Comparison of ENCODE assay signal across 1 cellular context in genomic region chr17:82012482-82013295, GRCh38.
TF ChIP-seq lines count a peak whose summit lies in the region.

No MANE protein-coding gene starts in this region.

TF ChIP-seq in HepG2, 621 proteins besides CTCF, POLR2A, EP300 and RAD21 (continued from another document and continues in another):
- TF ChIP-seq ZNF512 (CRISPR knock-in tag; IDR thresholded peaks at IDR 0.05) (no peak), ZNF354B (CRISPR knock-in tag; IDR thresholded peaks at IDR 0.05) (no peak), NFKB2 (CRISPR knock-in tag; IDR thresholded peaks at IDR 0.05; ENCODE audit: borderline replicate concordance) (no peak), KLF11 (CRISPR knock-in tag; IDR thresholded peaks at IDR 0.05) (no peak), FOXK1 (CRISPR knock-in tag; IDR thresholded peaks at IDR 0.05; ENCODE audit: borderline replicate concordance, low read depth) (no peak), ZNF687 (CRISPR knock-in tag; IDR thresholded peaks at IDR 0.05) (peak; percentile 39; the same call in 1 of the 2 replicates), MIER3 (CRISPR knock-in tag; IDR thresholded peaks at IDR 0.05; ENCODE audit: borderline replicate concordance) (no peak), ATF1 (CRISPR knock-in tag; IDR thresholded peaks at IDR 0.05) (no peak), BCLAF1 (IDR thresholded peaks at IDR 0.05) (no peak), ZBTB7B (CRISPR knock-in tag; IDR thresholded peaks at IDR 0.05) (0 out of 2 replicates have a peak, but pooled peaks have one; percentile 7), ZNF20 (CRISPR knock-in tag; IDR thresholded peaks at IDR 0.05) (no peak), EZH2 (conservative IDR thresholded peaks at IDR 0.05; ENCODE audit: low read depth, low read length) (no peak), NR3C1 (CRISPR knock-in tag; IDR thresholded peaks at IDR 0.05) (no peak), CBX1 (IDR thresholded peaks at IDR 0.05; ENCODE audit: low read depth) (no peak), NR0B2 (CRISPR knock-in tag; IDR thresholded peaks at IDR 0.05) (no peak), SP5 (CRISPR knock-in tag; IDR thresholded peaks at IDR 0.05; ENCODE audit: borderline replicate concordance, low read depth) (no peak), ZNF180 (CRISPR knock-in tag; IDR thresholded peaks at IDR 0.05; ENCODE audit: borderline replicate concordance, low read depth) (no peak), FIP1L1 (IDR thresholded peaks at IDR 0.05; ENCODE audit: borderline replicate concordance, insufficient read depth, low read depth, low read length) (no peak), ZNF615 (CRISPR knock-in tag; IDR thresholded peaks at IDR 0.05; ENCODE audit: borderline replicate concordance) (no peak), TGIF2 (CRISPR knock-in tag; IDR thresholded peaks at IDR 0.05) (no peak), ZNF296 (CRISPR knock-in tag; conservative IDR thresholded peaks at IDR 0.05) (no peak), ZNF382 (CRISPR knock-in tag; IDR thresholded peaks at IDR 0.05; ENCODE audit: borderline replicate concordance) (no peak), POLR2AphosphoS5 (IDR thresholded peaks at IDR 0.05; ENCODE audit: low read depth, low read length) (0 out of 2 replicates have a peak, but pooled peaks have one; percentile 8), PCBP1 (IDR thresholded peaks at IDR 0.05; ENCODE audit: borderline replicate concordance, low read depth, low read length) (peak; percentile 28; the same call in 1 of the 2 replicates), AGO2 (optimal IDR thresholded peaks at IDR 0.05; ENCODE audit: low read depth, low read length) (peak; percentile 43), RBFOX2 (IDR thresholded peaks at IDR 0.05; ENCODE audit: low read depth, low read length) (peak; percentile 70), ZSCAN30 (CRISPR knock-in tag; IDR thresholded peaks at IDR 0.05) (no peak), ZNF644 (CRISPR knock-in tag; IDR thresholded peaks at IDR 0.05; ENCODE audit: low read depth) (no peak), ZNF816 (CRISPR knock-in tag; IDR thresholded peaks at IDR 0.05; ENCODE audit: borderline replicate concordance) (no peak), EHMT2 (IDR thresholded peaks at IDR 0.05; ENCODE audit: borderline replicate concordance, low read depth, low read length) (no peak), POLR2G (IDR thresholded peaks at IDR 0.05; ENCODE audit: low read depth, low read length) (0 out of 2 replicates have a peak, but pooled peaks have one; percentile 40)
- TF ChIP-seq, protein P1, sequence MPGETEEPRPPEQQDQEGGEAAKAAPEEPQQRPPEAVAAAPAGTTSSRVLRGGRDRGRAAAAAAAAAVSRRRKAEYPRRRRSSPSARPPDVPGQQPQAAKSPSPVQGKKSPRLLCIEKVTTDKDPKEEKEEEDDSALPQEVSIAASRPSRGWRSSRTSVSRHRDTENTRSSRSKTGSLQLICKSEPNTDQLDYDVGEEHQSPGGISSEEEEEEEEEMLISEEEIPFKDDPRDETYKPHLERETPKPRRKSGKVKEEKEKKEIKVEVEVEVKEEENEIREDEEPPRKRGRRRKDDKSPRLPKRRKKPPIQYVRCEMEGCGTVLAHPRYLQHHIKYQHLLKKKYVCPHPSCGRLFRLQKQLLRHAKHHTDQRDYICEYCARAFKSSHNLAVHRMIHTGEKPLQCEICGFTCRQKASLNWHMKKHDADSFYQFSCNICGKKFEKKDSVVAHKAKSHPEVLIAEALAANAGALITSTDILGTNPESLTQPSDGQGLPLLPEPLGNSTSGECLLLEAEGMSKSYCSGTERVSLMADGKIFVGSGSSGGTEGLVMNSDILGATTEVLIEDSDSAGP (CRISPR knock-in tag; IDR thresholded peaks at IDR 0.05; ENCODE audit: borderline replicate concordance), result 0 out of 2 replicates have a peak, but pooled peaks have one; percentile 0
- TF ChIP-seq, protein P2, sequence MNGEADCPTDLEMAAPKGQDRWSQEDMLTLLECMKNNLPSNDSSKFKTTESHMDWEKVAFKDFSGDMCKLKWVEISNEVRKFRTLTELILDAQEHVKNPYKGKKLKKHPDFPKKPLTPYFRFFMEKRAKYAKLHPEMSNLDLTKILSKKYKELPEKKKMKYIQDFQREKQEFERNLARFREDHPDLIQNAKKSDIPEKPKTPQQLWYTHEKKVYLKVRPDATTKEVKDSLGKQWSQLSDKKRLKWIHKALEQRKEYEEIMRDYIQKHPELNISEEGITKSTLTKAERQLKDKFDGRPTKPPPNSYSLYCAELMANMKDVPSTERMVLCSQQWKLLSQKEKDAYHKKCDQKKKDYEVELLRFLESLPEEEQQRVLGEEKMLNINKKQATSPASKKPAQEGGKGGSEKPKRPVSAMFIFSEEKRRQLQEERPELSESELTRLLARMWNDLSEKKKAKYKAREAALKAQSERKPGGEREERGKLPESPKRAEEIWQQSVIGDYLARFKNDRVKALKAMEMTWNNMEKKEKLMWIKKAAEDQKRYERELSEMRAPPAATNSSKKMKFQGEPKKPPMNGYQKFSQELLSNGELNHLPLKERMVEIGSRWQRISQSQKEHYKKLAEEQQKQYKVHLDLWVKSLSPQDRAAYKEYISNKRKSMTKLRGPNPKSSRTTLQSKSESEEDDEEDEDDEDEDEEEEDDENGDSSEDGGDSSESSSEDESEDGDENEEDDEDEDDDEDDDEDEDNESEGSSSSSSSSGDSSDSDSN (CRISPR knock-in tag; IDR thresholded peaks at IDR 0.05), result no peak; the same call in 1 of the 2 replicates
- TF ChIP-seq, protein P3, sequence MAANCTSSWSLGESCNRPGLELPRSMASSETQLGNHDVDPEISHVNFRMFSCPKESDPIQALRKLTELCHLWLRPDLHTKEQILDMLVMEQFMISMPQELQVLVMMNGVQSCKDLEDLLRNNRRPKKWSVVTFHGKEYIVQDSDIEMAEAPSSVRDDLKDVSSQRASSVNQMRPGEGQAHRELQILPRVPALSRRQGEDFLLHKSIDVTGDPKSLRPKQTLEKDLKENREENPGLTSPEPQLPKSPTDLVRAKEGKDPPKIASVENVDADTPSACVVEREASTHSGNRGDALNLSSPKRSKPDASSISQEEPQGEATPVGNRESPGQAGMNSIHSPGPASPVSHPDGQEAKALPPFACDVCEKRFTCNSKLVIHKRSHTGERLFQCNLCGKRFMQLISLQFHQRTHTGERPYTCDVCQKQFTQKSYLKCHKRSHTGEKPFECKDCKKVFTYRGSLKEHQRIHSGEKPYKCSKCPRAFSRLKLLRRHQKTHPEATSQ (CRISPR knock-in tag; IDR thresholded peaks at IDR 0.05; ENCODE audit: borderline replicate concordance), result no peak
- TF ChIP-seq, protein P4, sequence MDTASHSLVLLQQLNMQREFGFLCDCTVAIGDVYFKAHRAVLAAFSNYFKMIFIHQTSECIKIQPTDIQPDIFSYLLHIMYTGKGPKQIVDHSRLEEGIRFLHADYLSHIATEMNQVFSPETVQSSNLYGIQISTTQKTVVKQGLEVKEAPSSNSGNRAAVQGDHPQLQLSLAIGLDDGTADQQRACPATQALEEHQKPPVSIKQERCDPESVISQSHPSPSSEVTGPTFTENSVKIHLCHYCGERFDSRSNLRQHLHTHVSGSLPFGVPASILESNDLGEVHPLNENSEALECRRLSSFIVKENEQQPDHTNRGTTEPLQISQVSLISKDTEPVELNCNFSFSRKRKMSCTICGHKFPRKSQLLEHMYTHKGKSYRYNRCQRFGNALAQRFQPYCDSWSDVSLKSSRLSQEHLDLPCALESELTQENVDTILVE (CRISPR knock-in tag; IDR thresholded peaks at IDR 0.05), result no peak
- TF ChIP-seq, protein P5, sequence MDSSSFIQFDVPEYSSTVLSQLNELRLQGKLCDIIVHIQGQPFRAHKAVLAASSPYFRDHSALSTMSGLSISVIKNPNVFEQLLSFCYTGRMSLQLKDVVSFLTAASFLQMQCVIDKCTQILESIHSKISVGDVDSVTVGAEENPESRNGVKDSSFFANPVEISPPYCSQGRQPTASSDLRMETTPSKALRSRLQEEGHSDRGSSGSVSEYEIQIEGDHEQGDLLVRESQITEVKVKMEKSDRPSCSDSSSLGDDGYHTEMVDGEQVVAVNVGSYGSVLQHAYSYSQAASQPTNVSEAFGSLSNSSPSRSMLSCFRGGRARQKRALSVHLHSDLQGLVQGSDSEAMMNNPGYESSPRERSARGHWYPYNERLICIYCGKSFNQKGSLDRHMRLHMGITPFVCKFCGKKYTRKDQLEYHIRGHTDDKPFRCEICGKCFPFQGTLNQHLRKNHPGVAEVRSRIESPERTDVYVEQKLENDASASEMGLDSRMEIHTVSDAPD (CRISPR knock-in tag; IDR thresholded peaks at IDR 0.05), result no peak
- TF ChIP-seq, protein P6, sequence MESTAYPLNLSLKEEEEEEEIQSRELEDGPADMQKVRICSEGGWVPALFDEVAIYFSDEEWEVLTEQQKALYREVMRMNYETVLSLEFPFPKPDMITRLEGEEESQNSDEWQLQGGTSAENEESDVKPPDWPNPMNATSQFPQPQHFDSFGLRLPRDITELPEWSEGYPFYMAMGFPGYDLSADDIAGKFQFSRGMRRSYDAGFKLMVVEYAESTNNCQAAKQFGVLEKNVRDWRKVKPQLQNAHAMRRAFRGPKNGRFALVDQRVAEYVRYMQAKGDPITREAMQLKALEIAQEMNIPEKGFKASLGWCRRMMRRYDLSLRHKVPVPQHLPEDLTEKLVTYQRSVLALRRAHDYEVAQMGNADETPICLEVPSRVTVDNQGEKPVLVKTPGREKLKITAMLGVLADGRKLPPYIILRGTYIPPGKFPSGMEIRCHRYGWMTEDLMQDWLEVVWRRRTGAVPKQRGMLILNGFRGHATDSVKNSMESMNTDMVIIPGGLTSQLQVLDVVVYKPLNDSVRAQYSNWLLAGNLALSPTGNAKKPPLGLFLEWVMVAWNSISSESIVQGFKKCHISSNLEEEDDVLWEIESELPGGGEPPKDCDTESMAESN (CRISPR knock-in tag; conservative IDR thresholded peaks at IDR 0.05), result no peak
